ENCODE assay signal across 24 cellular contexts in the genomic region with DNA sequence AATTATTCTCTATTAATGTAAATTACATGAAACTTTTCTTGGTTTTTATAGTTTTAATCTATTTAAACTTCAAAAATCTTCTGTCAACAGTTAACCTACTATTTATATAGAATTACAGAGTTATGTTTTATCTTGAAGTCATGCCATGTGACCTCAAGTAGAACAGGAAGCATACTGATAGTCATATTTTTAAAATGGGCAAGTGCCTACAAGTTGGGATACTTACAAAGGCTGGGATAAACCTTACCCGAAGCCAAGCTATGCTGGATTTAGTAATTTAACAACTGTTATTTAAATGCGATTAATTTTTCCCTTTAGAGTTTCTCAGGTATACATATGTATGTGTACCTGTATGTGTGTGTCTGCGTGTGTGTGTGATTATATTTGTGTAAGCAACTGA.
DNase-seq lines count a peak whose midpoint lies in the region; ATAC-seq, FAIRE-seq and TF ChIP-seq lines count a peak whose summit lies in the region.
"Had no signal": no experiment of that assay in that cellular context is flagged by ENCODE, and none has a peak within 500 bp of the region (broad histone marks: within the 10 kb centered on the region; RNA-seq: fewer than 3 reads in every experiment).

No MANE protein-coding gene starts in this region.

- H3K27ac ChIP-seq in RWPE1 (no peak overlapping the region), foreskin keratinocyte (no peak overlapping the region)

- peak; percentile 20 for DNase-seq in RWPE1 (ENCODE audit: low spot score)
- peak; percentile 82 for DNase-seq in bronchial epithelial cell (ENCODE audit: low read depth)
- peak; percentile 28 to 60 for DNase-seq in foreskin keratinocyte
- DNase-seq in globus pallidus (ENCODE audit: low spot score): no peak
- no peak for DNase-seq in head of caudate nucleus
- no peak for DNase-seq in AML-193 (lab: John Stamatoyannopoulos, UW)
- no peak for DNase-seq in activated effector memory CD4-positive, alpha-beta T cell treated with anti-CD3 and anti-CD28 coated beads, Interleukin-2, amount 50 U/mL, for 16 hours
- DNase-seq: 8988T; BE2C; CD4-positive, CD25-positive, alpha-beta regulatory T cell; CD8-positive, alpha-beta memory T cell; COR-L47; DMS 273 treated with DMSO at 0.1 percent for 48 hours; DMS53; DND-41; EL; H7; HFFc6 had no signal

- FAIRE-seq in G401.6 (lab: Jason Lieb, UNC) (peak; percentile 6), bronchial epithelial cell (lab: Jason Lieb, UNC) (no peak)
- FAIRE-seq: GM12891, GM19239, HepG2 had no signal

- no peaks in the 10 kb centered on the region for H3K36me3 ChIP-seq in bronchial epithelial cell (ENCODE audit: control insufficient read depth, insufficient read depth, low read length)
- H3K36me3 ChIP-seq: BE2C had no signal

- no peak overlapping the region for H3K4me3 ChIP-seq in bronchial epithelial cell (ENCODE audit: low read depth, low read length)
- H3K4me3 ChIP-seq: GM23338 had no signal

- CTCF ChIA-PET in RWPE1 (lab: Yijun Ruan, JAX): interaction anchor here (0.6 to 0.7 kb wide), 2 partner anchors 540 to 1757 kb away, joined by 3 read pairs; no protein-coding TSS in a partner anchor

- intact Hi-C loops in head of caudate nucleus (cut with DNase I): no loop called here

- H3K4me1 ChIP-seq in foreskin keratinocyte: no peaks in the 10 kb centered on the region
- H3K4me1 ChIP-seq: BE2C had no signal

- peak; percentile 85 for ATAC-seq in foreskin keratinocyte
- ATAC-seq: GM23338, HCT116 had no signal

- H3K27me3 ChIP-seq in bronchial epithelial cell (ENCODE audit: control insufficient read depth, insufficient read depth, low read length): no peaks in the 10 kb centered on the region
- no peaks in the 10 kb centered on the region for H3K27me3 ChIP-seq in foreskin keratinocyte

- TF ChIP-seq CTCF in RWPE1 (conservative IDR thresholded peaks at IDR 0.05; ENCODE audit: low read depth) (no peak), bronchial epithelial cell (IDR thresholded peaks at IDR 0.05; ENCODE audit: insufficient read depth, low read length, severe bottlenecking) (no peak), foreskin keratinocyte (conservative IDR thresholded peaks at IDR 0.05) (no peak)

- POLR2A ChIA-PET in RWPE1 (lab: Yijun Ruan, JAX; ENCODE audit: low non-redundant PET): no interaction called here

Comparison
In these comparisons a context has a peak if more than half of its experiments do, and no peak if none do; other contexts are left out.
1. DNase-seq: peak in RWPE1 (single experiment), bronchial epithelial cell (single experiment) and foreskin keratinocyte (2 of 2); none in globus pallidus (single experiment), head of caudate nucleus (0 of 42), AML-193 (0 of 2) and activated effector memory CD4-positive, alpha-beta T cell treated with anti-CD3 and anti-CD28 coated beads, Interleukin-2, amount 50 U/mL, for 16 hours (single experiment).